Comparison of ENCODE assay signal across 5 cellular contexts in the genomic region with DNA sequence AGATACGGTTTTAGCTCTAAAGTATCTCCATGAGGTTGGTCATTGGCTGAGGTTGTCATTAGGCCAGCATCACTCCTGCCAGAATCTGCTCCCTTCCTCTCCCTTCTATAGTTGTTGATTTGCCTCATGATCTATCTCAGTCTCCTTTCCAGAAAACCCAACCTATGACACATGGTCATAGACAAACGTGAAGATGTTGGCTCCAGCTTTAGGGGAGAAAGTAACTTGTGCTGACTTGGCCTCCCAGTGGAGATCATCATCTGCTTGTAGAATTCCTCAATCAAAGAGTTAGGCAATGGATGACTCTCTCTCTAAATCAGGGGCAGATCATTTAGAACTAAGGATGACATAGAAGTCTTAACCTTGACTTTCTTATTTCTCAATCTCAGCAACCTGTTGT.
"Had no signal": no experiment of that assay in that cellular context is flagged by ENCODE, and none has a peak within 500 bp of the region (broad histone marks: within the 10 kb centered on the region; RNA-seq: fewer than 3 reads in every experiment).

No MANE protein-coding gene starts in this region.

- H3K4me3 ChIP-seq: GM23248, HAP-1 had no signal

- DNase-seq: GM23248, GOT3, H7, HFFc6 had no signal
